ENCODE assay signal across 14 cellular contexts in the genomic region with DNA sequence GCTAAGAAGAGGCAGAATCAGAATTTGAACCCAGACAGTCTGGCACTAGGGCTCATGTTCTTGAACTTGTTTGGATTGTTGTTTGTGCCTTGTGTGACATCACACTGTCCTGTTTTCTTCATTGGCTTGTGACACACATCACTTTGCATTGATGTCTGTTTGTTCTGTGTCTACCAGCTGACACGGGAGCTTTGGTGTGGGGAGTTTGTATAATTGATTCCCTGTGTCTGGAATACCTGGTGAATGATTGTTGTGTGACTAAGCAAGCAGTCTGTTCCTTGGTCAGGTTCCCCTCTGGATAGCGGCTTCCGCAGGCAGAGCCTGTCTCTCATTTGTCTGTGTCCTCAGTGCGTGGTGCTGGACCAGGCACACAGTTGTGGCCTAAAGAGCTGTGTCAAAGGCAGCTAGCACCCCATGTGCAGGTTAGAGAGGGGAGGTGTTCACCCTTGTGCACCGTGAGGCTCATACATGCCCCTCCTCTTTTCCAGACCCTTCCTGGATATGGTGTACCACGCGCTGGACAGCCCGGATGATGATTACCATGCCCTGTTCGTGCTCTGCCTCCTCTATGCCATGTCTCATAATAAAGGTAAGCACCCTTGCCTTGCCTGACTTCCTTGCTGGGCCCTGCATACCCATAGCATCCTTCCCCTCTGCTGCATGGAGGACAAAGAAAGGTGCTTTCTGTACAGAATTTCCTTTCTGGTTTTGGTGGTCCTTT.
DNase-seq lines count a peak whose midpoint lies in the region; ATAC-seq and TF ChIP-seq lines count a peak whose summit lies in the region.
"Had no signal": no experiment of that assay in that cellular context is flagged by ENCODE, and none has a peak within 500 bp of the region (broad histone marks: within the 10 kb centered on the region; RNA-seq: fewer than 3 reads in every experiment).

No MANE protein-coding gene starts in this region.

- no TSS peak for BruUV-seq in Panc1 (replicated peaks; lab: Mats Ljungman, UMichigan)

- in situ Hi-C loops in Panc1 (cut with HindIII; ENCODE audit: low pct_unique_long_range_greater_than_20kb, low sequenced_read_pairs) = no loop called here

- peak; percentile 38 for ATAC-seq in GM19023 (IDR thresholded peaks at IDR 0.05; ENCODE audit: unreplicated experiment)
- peak; percentile 32 for ATAC-seq in GM21619 (IDR thresholded peaks at IDR 0.05; ENCODE audit: unreplicated experiment)
- ATAC-seq in Panc1 = peak; percentile 62; the same call in 1 of the 2 replicates

- POLR2A ChIA-PET in Panc1 (lab: Charles Lee) = no interaction called here

- H3K4me3 ChIP-seq in Panc1 (ENCODE audit: low read depth in 2 of 2, low read length in 2 of 2) (no peak overlapping the region), BE2C (ENCODE audit: low read depth, low read length) (no peak overlapping the region), colonic mucosa (no peak overlapping the region)
- H3K4me3 ChIP-seq: suprapubic skin had no signal

- no peaks in the 10 kb centered on the region for H3K27me3 ChIP-seq in Panc1 (ENCODE audit: control insufficient read depth, insufficient read depth, low read length)
- H3K27me3 ChIP-seq in BE2C = no peaks in the 10 kb centered on the region
- H3K27me3 ChIP-seq in colonic mucosa = no peaks in the 10 kb centered on the region
- H3K27me3 ChIP-seq: suprapubic skin had no signal

- no peak for TF ChIP-seq CTCF in Panc1 (IDR thresholded peaks at IDR 0.05)
- TF ChIP-seq CTCF in BE2C (IDR thresholded peaks at IDR 0.05; ENCODE audit: low read depth, low read length) = no peak
- TF ChIP-seq CTCF in colonic mucosa (IDR thresholded peaks at IDR 0.05) = no peak

- H3K27ac ChIP-seq in Panc1 (ENCODE audit: low read length) = no peak overlapping the region
- H3K27ac ChIP-seq in colonic mucosa = no peak overlapping the region
- H3K27ac ChIP-seq: suprapubic skin, VCaP had no signal

- no peaks in the 10 kb centered on the region for H3K36me3 ChIP-seq in Panc1 (ENCODE audit: control insufficient read depth, insufficient read depth, low read length)
- peaks cover 8% of the 10 kb centered on the region for H3K36me3 ChIP-seq in BE2C
- H3K36me3 ChIP-seq in colonic mucosa = no peaks in the 10 kb centered on the region

- no peak overlapping the region for H3K9ac ChIP-seq in colonic mucosa (ENCODE audit: low read depth in 2 of 2, low read length in 2 of 2)

- DNase-seq in Panc1 (ENCODE audit: low read depth, low spot score) = no peak
- peak; percentile 38 for DNase-seq in kidney glomerular epithelial cell (lab: John Stamatoyannopoulos, UW)
- no peak for DNase-seq in BE2C
- no peak for DNase-seq in colonic mucosa
- DNase-seq in NCI-H2107 treated with DMSO at 0.1 percent for 48 hours (lab: John Stamatoyannopoulos, UW; ENCODE audit: unreplicated experiment) = no peak
- no peak for DNase-seq in stimulated activated CD4-positive, alpha-beta T cell treated with anti-CD3 and anti-CD28 coated beads, Interleukin-1b, Interleukin-23, amount 100 ng/mL, for 48 hours
- DNase-seq: activated naive CD4-positive, alpha-beta T cell treated with anti-CD3 and anti-CD28 coated beads for 36 hours; COR-L47; NCI-H1105; NCI-H446 treated with DMSO at 0.1 percent for 48 hours had no signal

- intact Hi-C loops in Panc1 (cut with micrococcal nuclease; ENCODE audit: unreplicated experiment) (no loop called here), colonic mucosa (cut with DNase I) (no loop called here)

- CTCF ChIA-PET in Panc1 (lab: Charles Lee) = no interaction called here

- no peaks in the 10 kb centered on the region for H3K4me1 ChIP-seq in Panc1 (ENCODE audit: control insufficient read depth, insufficient read depth, low read length)
- H3K4me1 ChIP-seq in BE2C = no peaks in the 10 kb centered on the region; the same call in 1 of the 2 replicates
- H3K4me1 ChIP-seq in colonic mucosa = peaks cover 6% of the 10 kb centered on the region

- H3K9me3 ChIP-seq in Panc1 (ENCODE audit: control insufficient read depth, insufficient read depth, low read depth, low read length) (no peaks in the 10 kb centered on the region), BE2C (no peaks in the 10 kb centered on the region), colonic mucosa (no peaks in the 10 kb centered on the region)
- H3K9me3 ChIP-seq: suprapubic skin had no signal
